In the genomic region with DNA sequence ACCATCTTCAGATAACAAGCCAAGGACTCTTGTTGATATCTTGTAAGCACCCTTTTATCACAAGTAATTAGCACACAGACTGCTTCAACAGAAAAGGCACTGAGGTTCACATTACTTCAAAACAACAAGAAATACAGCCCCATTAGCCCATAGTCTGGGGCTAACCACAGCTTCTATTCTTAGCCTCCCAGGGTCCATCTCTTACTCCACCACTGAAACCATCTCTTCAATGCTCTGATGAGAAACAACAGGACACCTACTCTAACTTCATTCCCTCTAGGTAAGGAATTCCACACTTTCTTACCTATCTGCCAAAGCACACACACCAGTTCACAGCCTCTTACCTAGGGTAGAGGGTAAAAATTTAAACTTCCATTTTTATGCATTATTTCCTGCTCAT, we compare ENCODE assay signal across 8 cellular contexts. TPM values are rescaled to one million over a fixed set of nuclear protein-coding genes. Genes with fewer than 3 reads are reported as not detected.
DNase-seq lines count a peak whose midpoint lies in the region; ATAC-seq and TF ChIP-seq lines count a peak whose summit lies in the region.

No MANE protein-coding gene starts in this region.

- TF ChIP-seq CTCF in CD14-positive monocyte (IDR thresholded peaks at IDR 0.05) (no peak), body of pancreas (IDR thresholded peaks at IDR 0.05) (no peak), H9 (conservative IDR thresholded peaks at IDR 0.05) (no peak)

- H2BK5ac ChIP-seq in H9 (ENCODE audit: insufficient read length, low read length) = no peak overlapping the region

- no peak overlapping the region for H2AK5ac ChIP-seq in H9 (ENCODE audit: insufficient read length, low read length)

- H3K36me3 Mint-ChIP-seq in CD14-positive monocyte (peaks cover 0 to 8% of the 10 kb centered on the region in 2 donors), H9 (ENCODE audit: insufficient read depth in 1 of 3, low read depth in 3 of 3) (no peaks in the 10 kb centered on the region)
- peaks cover 30% of the 10 kb centered on the region for H3K36me3 Mint-ChIP-seq in activated CD8-positive, alpha-beta T cell treated with anti-CD3 and anti-CD28 coated beads, Interleukin-2, amount 10 ng/mL, durations not matched to agents 7 days and 5 days (ENCODE audit: low read depth)

- peaks cover 0 to 2% (median 0%) of the 10 kb centered on the region in 3 donors for H3K9me3 ChIP-seq in body of pancreas
- no peaks in the 10 kb centered on the region for H3K9me3 ChIP-seq in H9 (ENCODE audit: control insufficient read depth, low read depth, low read length)

- H3K4me3 Mint-ChIP-seq in CD14-positive monocyte = no peak overlapping the region
- peak overlapping the region; percentile 72 for H3K4me3 Mint-ChIP-seq in activated CD8-positive, alpha-beta T cell treated with anti-CD3 and anti-CD28 coated beads, Interleukin-2, amount 10 ng/mL, durations not matched to agents 7 days and 5 days
- H3K4me3 Mint-ChIP-seq in H9 = no peak overlapping the region

- H2AFZ ChIP-seq in H9 (ENCODE audit: low read length) = no peak overlapping the region

- POLR2A ChIA-PET in activated CD8-positive, alpha-beta T cell treated with anti-CD3 and anti-CD28 coated beads, Interleukin-2, amount 10 ng/mL, durations not matched to agents 7 days and 5 days (lab: Charles Lee) = interaction anchor here (1.5 to 7.4 kb wide), 7 partner anchors 10 to 57 kb away, joined by 6 to 258 read pairs (median 9); partner anchors contain the start of gene CYTIP

- ATAC-seq in GM19395 (IDR thresholded peaks at IDR 0.05; ENCODE audit: unreplicated experiment) = peak; percentile 57
- peak; percentile 48 for ATAC-seq in HG03159 (IDR thresholded peaks at IDR 0.05; ENCODE audit: unreplicated experiment)
- ATAC-seq in activated CD8-positive, alpha-beta T cell treated with anti-CD3 and anti-CD28 coated beads, Interleukin-2, amount 10 ng/mL, durations not matched to agents 7 days and 5 days = peak; percentile 9
- no peak for ATAC-seq in body of pancreas

- H3K27me3 ChIP-seq in body of pancreas (no peaks in the 10 kb centered on the region), H9 (ENCODE audit: insufficient read depth, low read length) (no peaks in the 10 kb centered on the region)

- intact Hi-C loops in CD14-positive monocyte (cut with micrococcal nuclease) = no loop called here
- intact Hi-C loops in body of pancreas (cut with DNase I) = no loop called here

- H3K79me2 ChIP-seq in H9 (ENCODE audit: insufficient read depth, low read length) = no peaks in the 10 kb centered on the region

- no peak overlapping the region for H3K9ac ChIP-seq in H9 (ENCODE audit: extremely low read depth, insufficient read length, low read length)

- no peaks in the 10 kb centered on the region for H3K23me2 ChIP-seq in H9 (ENCODE audit: insufficient read length, low read depth, low read length, poor library complexity, severe bottlenecking)

- no peak overlapping the region for H3K18ac ChIP-seq in H9 (ENCODE audit: insufficient read length, low read depth, low read length)

- H3K9me3 Mint-ChIP-seq in CD14-positive monocyte = peaks cover 0 to 2% (median 0%) of the 10 kb centered on the region in 7 donors
- no peaks in the 10 kb centered on the region for H3K9me3 Mint-ChIP-seq in activated CD8-positive, alpha-beta T cell treated with anti-CD3 and anti-CD28 coated beads, Interleukin-2, amount 10 ng/mL, durations not matched to agents 7 days and 5 days (ENCODE audit: insufficient read depth)
- no peaks in the 10 kb centered on the region for H3K9me3 Mint-ChIP-seq in H9

- no peaks in the 10 kb centered on the region for H3K36me3 ChIP-seq in body of pancreas (replicated peaks in 1 of 2; ENCODE audit: insufficient read depth in 1 of 2, low read depth in 2 of 2)

- peaks cover 9% of the 10 kb centered on the region for H3K4me1 ChIP-seq in body of pancreas
- H3K4me1 ChIP-seq in H9 (ENCODE audit: insufficient read depth, low read length) = no peaks in the 10 kb centered on the region

- DNase-seq in CD14-positive monocyte (ENCODE audit: low spot score) (no peak), body of pancreas (no peak), NCI-H1048 (lab: John Stamatoyannopoulos, UW) (no peak), H9 (no peak), DMS153 treated with DMSO at 0.1 percent for 48 hours (lab: John Stamatoyannopoulos, UW; ENCODE audit: unreplicated experiment) (no peak)
- no peak for DNase-seq in activated CD8-positive, alpha-beta T cell treated with anti-CD3 and anti-CD28 coated beads, Interleukin-2, amount 10 ng/mL, durations not matched to agents 7 days and 5 days

- H3K56ac ChIP-seq in H9 (ENCODE audit: insufficient read length, low read depth, low read length) = no peak overlapping the region

- no peak overlapping the region for H3K4me3 ChIP-seq in body of pancreas

- no peak for TF ChIP-seq POLR2A in body of pancreas (IDR thresholded peaks at IDR 0.05)

- CTCF ChIA-PET in activated CD8-positive, alpha-beta T cell treated with anti-CD3 and anti-CD28 coated beads, Interleukin-2, amount 10 ng/mL, durations not matched to agents 7 days and 5 days (lab: Charles Lee) = interaction anchor here (1.0 to 4.4 kb wide), 15 partner anchors 9 to 168 kb away, joined by 3 to 17 read pairs (median 3); partner anchors contain the start of gene CYTIP

- no peaks in the 10 kb centered on the region for H3K79me1 ChIP-seq in H9 (ENCODE audit: insufficient read depth, low read depth, low read length, poor library complexity, severe bottlenecking)

- H4K20me1 ChIP-seq in H9 (ENCODE audit: control insufficient read depth, insufficient read depth, insufficient read length) = no peaks in the 10 kb centered on the region

- no peaks in the 10 kb centered on the region for H3K27me3 Mint-ChIP-seq in CD14-positive monocyte (ENCODE audit: low read depth in 3 of 3)
- no peaks in the 10 kb centered on the region for H3K27me3 Mint-ChIP-seq in activated CD8-positive, alpha-beta T cell treated with anti-CD3 and anti-CD28 coated beads, Interleukin-2, amount 10 ng/mL, durations not matched to agents 7 days and 5 days (ENCODE audit: low read depth)
- no peaks in the 10 kb centered on the region for H3K27me3 Mint-ChIP-seq in H9 (ENCODE audit: low read depth)

- H3K4ac ChIP-seq in H9 (ENCODE audit: low read depth, low read length) = no peak overlapping the region

- no peak overlapping the region for H3K14ac ChIP-seq in H9 (ENCODE audit: insufficient read depth, low read length)

- H2BK15ac ChIP-seq in H9 (ENCODE audit: low read depth, low read length) = no peak overlapping the region

- no peak overlapping the region for H4K5ac ChIP-seq in H9 (ENCODE audit: insufficient read length, low read depth, low read length)

- H2BK20ac ChIP-seq in H9 (ENCODE audit: low read depth, low read length, poor library complexity, severe bottlenecking) = no peak overlapping the region

- H2BK120ac ChIP-seq in H9 (ENCODE audit: low read depth, low read length, poor library complexity, severe bottlenecking) = no peak overlapping the region

- no peak overlapping the region for H4K91ac ChIP-seq in H9 (ENCODE audit: insufficient read length, low read depth, low read length)

- H3K4me2 ChIP-seq in H9 (ENCODE audit: insufficient read depth, insufficient read length, low read length) = no peak overlapping the region

- H3T11ph ChIP-seq in H9 (ENCODE audit: low read length) = no peak overlapping the region

- H3K27ac Mint-ChIP-seq in CD14-positive monocyte = peak overlapping the region; percentile 98 to 100 (median 99)
- peak overlapping the region; percentile 99 for H3K27ac Mint-ChIP-seq in activated CD8-positive, alpha-beta T cell treated with anti-CD3 and anti-CD28 coated beads, Interleukin-2, amount 10 ng/mL, durations not matched to agents 7 days and 5 days
- H3K27ac Mint-ChIP-seq in H9 = no peak overlapping the region

- H2BK12ac ChIP-seq in H9 (ENCODE audit: insufficient read length, low read depth, low read length) = no peak overlapping the region

- H4K8ac ChIP-seq in H9 (replicated peaks; ENCODE audit: insufficient read length, low read depth, low read length) = no peak overlapping the region

- no peak overlapping the region for H3K23ac ChIP-seq in H9 (ENCODE audit: insufficient read length, low read depth, low read length)

- H3K27ac ChIP-seq in body of pancreas (no peak overlapping the region), H9 (ENCODE audit: insufficient read length, low read depth, low read length) (no peak overlapping the region)

- H3K4me1 Mint-ChIP-seq in CD14-positive monocyte = peaks cover 43% of the 10 kb centered on the region
- peaks cover 93% of the 10 kb centered on the region for H3K4me1 Mint-ChIP-seq in activated CD8-positive, alpha-beta T cell treated with anti-CD3 and anti-CD28 coated beads, Interleukin-2, amount 10 ng/mL, durations not matched to agents 7 days and 5 days (ENCODE audit: low read depth)
- 0 out of 4 replicates have a peak, but pooled peaks cover 0 to 2% of the 10 kb centered on the region in 2 experiments for H3K4me1 Mint-ChIP-seq in H9

RNA-seq across cellular contexts. Expression of gene CYTIP, which starts 26.4 kb away (rescaled TPM):
- polyA plus RNA-seq in CD14-positive monocyte = 10 to 100 TPM; 61.9 to 83.5 TPM
- total RNA-seq in activated CD8-positive, alpha-beta T cell treated with anti-CD3 and anti-CD28 coated beads, Interleukin-2, amount 10 ng/mL, durations not matched to agents 7 days and 5 days = 100 to 1,000 TPM; 222 to 227 TPM
- total RNA-seq in body of pancreas (10 to 100 TPM in 1 of 2 donors, 1 to 10 TPM in 1; 5.6 to 10.6 TPM), H9 (2021) (0.09 and 0.28 TPM in 2 replicates)

Comparison
In these comparisons a context has a peak if more than half of its experiments do, and no peak if none do; other contexts are left out.
1. H3K27ac Mint-ChIP-seq: peak in CD14-positive monocyte (7 of 7) and activated CD8-positive, alpha-beta T cell treated with anti-CD3 and anti-CD28 coated beads, Interleukin-2, amount 10 ng/mL, durations not matched to agents 7 days and 5 days (single experiment); none in H9 (0 of 3).
2. RNA of gene CYTIP, which starts 26.4 kb away (total RNA-seq): 222 to 227 TPM in activated CD8-positive, alpha-beta T cell treated with anti-CD3 and anti-CD28 coated beads, Interleukin-2, amount 10 ng/mL, durations not matched to agents 7 days and 5 days; 5.6 to 10.6 TPM in body of pancreas and 0.09 to 0.28 TPM in H9; every median in the first group is over 10 times any median in the second.